Comparison of ENCODE assay signal across 8 cellular contexts in the genomic region with DNA sequence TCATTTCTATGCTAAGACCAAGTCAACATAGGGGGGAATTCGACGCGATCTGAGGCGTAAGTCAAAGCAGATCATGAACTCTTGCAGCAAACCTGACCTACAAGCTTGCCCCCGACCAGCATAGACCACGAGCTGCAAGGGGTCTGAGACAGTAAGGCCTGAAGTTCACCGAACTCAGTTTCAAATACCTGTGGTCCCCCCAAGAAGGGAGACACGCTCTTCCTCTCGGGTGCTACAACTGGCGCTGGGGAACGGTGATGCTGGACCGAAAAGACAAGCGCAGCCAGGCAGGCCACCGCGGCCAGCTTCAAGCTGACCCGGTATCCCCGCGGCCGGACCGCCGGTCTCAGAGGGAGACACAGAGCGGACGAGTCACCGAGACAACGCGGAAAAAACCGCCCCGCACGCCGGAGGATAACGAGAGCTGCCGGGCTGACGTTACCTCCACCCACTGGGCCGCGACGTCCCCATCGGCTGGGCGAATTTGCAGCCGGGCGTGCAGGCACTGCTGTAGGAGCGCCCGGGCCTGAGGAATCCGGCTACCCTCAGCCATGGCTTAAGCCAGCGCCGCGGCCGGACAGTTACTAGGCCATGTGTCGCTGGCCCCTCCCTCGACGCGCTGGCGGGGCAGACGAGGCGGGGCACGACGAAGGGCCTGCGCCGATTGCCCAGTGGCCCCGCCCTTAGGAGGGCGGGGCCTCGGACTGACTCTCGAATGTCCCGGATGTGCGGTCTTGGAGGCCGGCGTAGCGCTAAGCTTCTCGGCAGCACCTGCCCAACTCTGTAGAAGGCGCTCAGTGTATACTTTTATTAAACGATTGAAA. TPM values are rescaled to one million over a fixed set of nuclear protein-coding genes. Genes with fewer than 3 reads are reported as not detected.
DNase-seq lines count a peak whose midpoint lies in the region; ATAC-seq and TF ChIP-seq lines count a peak whose summit lies in the region.

A gene (minus strand): TSS at position 666 of the 824 bp plus-strand sequence. CDS start 113 bp downstream, at position 553.

- H3K79me1 ChIP-seq in IMR-90 (ENCODE audit: low read depth in 1 of 2, low read length in 2 of 2) = peaks cover 9% of the 10 kb centered on the region in 2 experiments; a peak in 3 of 4 replicates

- peak; percentile 81 for TF ChIP-seq POLR2A in IMR-90 (IDR thresholded peaks at IDR 0.05; ENCODE audit: low read depth, low read length)

- H3K79me2 ChIP-seq in OCI-LY7 (ENCODE audit: insufficient read depth, low read depth, low read length) = peaks cover 19% of the 10 kb centered on the region; the same call in 1 of the 2 replicates

- WGBS in IMR-90 (ENCODE audit: extremely low coverage in 2 of 2, insufficient read length in 1 of 2), 2 experiments = 1% methylated on average over 26 of the region's 70 CpGs; no CpG with 5 or more reads in 1 of the 2 experiments

- POLR2A ChIA-PET in IMR-90 (lab: Charles Lee; ENCODE audit: unreplicated experiment) (interaction anchor here (0.6 to 0.7 kb wide), 2 partner anchors 498 to 615 kb away, joined by 3 read pairs; no protein-coding TSS in a partner anchor), OCI-LY7 (lab: Charles Lee) (interaction anchor here (0.6 to 3.2 kb wide), 19 partner anchors 9 to 541 kb away, joined by 3 to 19 read pairs (median 4); a partner anchor contains a TSS)

- H3K4me3 ChIP-seq in IMR-90 (ENCODE audit: insufficient read depth, low read depth, low read length) = peak within 1 kb of the TSS; percentile 77
- peak within 1 kb of the TSS; percentile 81 for H3K4me3 ChIP-seq in OCI-LY7 (ENCODE audit: low read depth, low read length, poor library complexity, severe bottlenecking)
- H3K4me3 ChIP-seq in mucosa of descending colon = peak within 1 kb of the TSS; percentile 38

- peak; percentile 74 for DNase-seq in DMS 273 treated with DMSO at 0.1 percent for 48 hours (lab: John Stamatoyannopoulos, UW)
- peak; percentile 92 for DNase-seq in IMR-90
- peak; percentile 97 for DNase-seq in OCI-LY7 (ENCODE audit: low spot score)
- DNase-seq in activated T-cell treated with anti-CD3 and anti-CD28 coated beads for 4 hours = peak; percentile 90
- peak; percentile 77 for DNase-seq in epidermal melanocyte (ENCODE audit: insufficient read length, low spot score)
- DNase-seq in mucosa of descending colon = peak; percentile 95 to 98 (median 97)
- peak; percentile 85 for DNase-seq in stimulated activated CD8-positive, alpha-beta memory T cell treated with anti-CD3 and anti-CD28 coated beads, Interleukin-4, amount 100 ng/mL, for 24 hours (ENCODE audit: low read depth)

- H3K4ac ChIP-seq in IMR-90 (ENCODE audit: low read depth, low read length) = peak within 1 kb of the TSS; percentile 98

- H3K9me2 ChIP-seq in OCI-LY7 (ENCODE audit: insufficient read depth, low read length) = no peaks in the 10 kb centered on the region

- H3K27me3 ChIP-seq in IMR-90 (ENCODE audit: control insufficient read depth, insufficient read depth, low read length) = no peaks in the 10 kb centered on the region

- ATAC-seq in GM21528 (IDR thresholded peaks at IDR 0.05; ENCODE audit: low FRiP score, unreplicated experiment) = peak; percentile 99
- peak; percentile 99 for ATAC-seq in IMR-90 (ENCODE audit: low read depth)
- ATAC-seq in mucosa of descending colon = peak; percentile 100

- H3K9me1 ChIP-seq in IMR-90 (ENCODE audit: insufficient read depth, low read length) = no peaks in the 10 kb centered on the region

- H3K9ac ChIP-seq in IMR-90 (ENCODE audit: low read depth, low read length) = peak within 1 kb of the TSS; percentile 97

- dilution Hi-C loops in IMR-90 (cut with HindIII; ENCODE audit: low sequenced_read_pairs, unreplicated experiment) = no loop called here

- H4K8ac ChIP-seq in IMR-90 (ENCODE audit: low read depth in 2 of 2, low read length in 2 of 2) = peak within 1 kb of the TSS; percentile 90 to 97

- H2AK9ac ChIP-seq in IMR-90 (replicated peaks; ENCODE audit: low read depth, low read length, poor library complexity) = peak within 1 kb of the TSS; percentile 92

- TF ChIP-seq CTCF in IMR-90 (conservative IDR thresholded peaks at IDR 0.05; ENCODE audit: low read depth, low read length) = no peak
- peak; percentile 50 for TF ChIP-seq CTCF in OCI-LY7 (conservative IDR thresholded peaks at IDR 0.05; ENCODE audit: low read length)
- TF ChIP-seq CTCF in mucosa of descending colon (IDR thresholded peaks at IDR 0.05) = no peak

- H3K56ac ChIP-seq in IMR-90 (ENCODE audit: extremely low read depth, insufficient read depth, low read length) = peak within 1 kb of the TSS; percentile 96

- H3K23ac ChIP-seq in IMR-90 (ENCODE audit: low read depth, low read length) = peak within 1 kb of the TSS; percentile 100

- H2BK120ac ChIP-seq in IMR-90 (ENCODE audit: low read depth, low read length) = peak within 1 kb of the TSS; percentile 77

- H2AK5ac ChIP-seq in IMR-90 (ENCODE audit: low read depth, low read length) = peak within 1 kb of the TSS; percentile 83

- in situ Hi-C loops in IMR-90 (cut with MboI; ENCODE audit: low sequenced_read_pairs) = no loop called here

- H3K9me3 ChIP-seq in IMR-90 (ENCODE audit: control insufficient read depth, insufficient read depth, low read length) = no peaks in the 10 kb centered on the region
- H3K9me3 ChIP-seq in OCI-LY7 (ENCODE audit: low read length) = no peaks in the 10 kb centered on the region
- no peaks in the 10 kb centered on the region for H3K9me3 ChIP-seq in mucosa of descending colon

- intact Hi-C loops in IMR-90 (cut with micrococcal nuclease) = loop anchor here (5.0 kb wide), 1 partner anchor 1105 kb away; no protein-coding TSS in a partner anchor
- intact Hi-C loops in OCI-LY7 (cut with micrococcal nuclease; ENCODE audit: unreplicated experiment) = loop anchor here (1.0 to 5.0 kb wide), 4 partner anchors 37 to 745 kb away; a partner anchor contains a TSS
- intact Hi-C loops in mucosa of descending colon (cut with DNase I, micrococcal nuclease) = no loop called here

- peak within 1 kb of the TSS; percentile 99; the same call in 2 of the 3 replicates for H2BK15ac ChIP-seq in IMR-90 (ENCODE audit: low read depth, low read length)

- peak within 1 kb of the TSS; percentile 93 for H3K4me2 ChIP-seq in IMR-90 (ENCODE audit: low read depth, low read length)
- H3K4me2 ChIP-seq in OCI-LY7 (ENCODE audit: low read length) = peak within 1 kb of the TSS; percentile 83

- peak within 1 kb of the TSS; percentile 51 for H3K18ac ChIP-seq in IMR-90 (ENCODE audit: low read depth, low read length)

- peak within 1 kb of the TSS; percentile 99 for H3K14ac ChIP-seq in IMR-90 (replicated peaks; ENCODE audit: low read depth, low read length)

- H3K4me1 ChIP-seq in IMR-90 (ENCODE audit: control insufficient read depth, insufficient read depth, low read length) = peaks cover 2% of the 10 kb centered on the region; the same call in 1 of the 2 replicates
- peaks cover 17% of the 10 kb centered on the region for H3K4me1 ChIP-seq in OCI-LY7 (ENCODE audit: insufficient read depth, low read length, poor library complexity, severe bottlenecking)
- peaks cover 11% of the 10 kb centered on the region for H3K4me1 ChIP-seq in mucosa of descending colon (ENCODE audit: low read depth)

- H3K36me3 ChIP-seq in IMR-90 (ENCODE audit: control insufficient read depth, insufficient read depth, low read length) (peaks cover 1% of the 10 kb centered on the region; the same call in 1 of the 2 replicates), OCI-LY7 (ENCODE audit: insufficient read depth, low read length) (peaks cover 12% of the 10 kb centered on the region; the same call in 1 of the 2 replicates), mucosa of descending colon (ENCODE audit: low read depth) (no peaks in the 10 kb centered on the region)

- peak within 1 kb of the TSS; percentile 100 for H2AFZ ChIP-seq in IMR-90 (replicated peaks; ENCODE audit: low read length, poor library complexity)
- peak within 1 kb of the TSS; percentile 90 for H2AFZ ChIP-seq in OCI-LY7 (ENCODE audit: low read length)

- H4K5ac ChIP-seq in IMR-90 (ENCODE audit: low read depth, low read length) = peak within 1 kb of the TSS; percentile 68

- peak within 1 kb of the TSS; percentile 95 for H4K91ac ChIP-seq in IMR-90 (ENCODE audit: insufficient read depth, low read depth, low read length)

- H2BK5ac ChIP-seq in IMR-90 (ENCODE audit: low read depth, low read length, poor library complexity, severe bottlenecking) = peak within 1 kb of the TSS; percentile 93

- H2BK20ac ChIP-seq in IMR-90 (ENCODE audit: low read depth, low read length) = peak within 1 kb of the TSS; percentile 65

- peak within 1 kb of the TSS; percentile 97 for H3K27ac ChIP-seq in IMR-90 (ENCODE audit: insufficient read depth, low read length)
- peak within 1 kb of the TSS; percentile 56 for H3K27ac ChIP-seq in OCI-LY7 (ENCODE audit: low read depth, low read length, poor library complexity, severe bottlenecking)

- H4K20me1 ChIP-seq in IMR-90 (ENCODE audit: insufficient read depth, low read length) (no peaks in the 10 kb centered on the region), OCI-LY7 (ENCODE audit: insufficient read depth, low read length) (no peaks in the 10 kb centered on the region)

- BruUV-seq in IMR-90 (replicated peaks; lab: Mats Ljungman, UMichigan) = TSS peak; percentile 60
- TSS peak; percentile 80 for BruUV-seq in OCI-LY7 (replicated peaks; lab: Mats Ljungman, UMichigan)

- TF ChIP-seq RAD21 in IMR-90 (IDR thresholded peaks at IDR 0.05; ENCODE audit: low read length) = no peak

- CTCF ChIA-PET in IMR-90 (lab: Yijun Ruan, JAX) (interaction anchor here (0.5 kb wide), 1 partner anchor 44 kb away, joined by 3 read pairs; no protein-coding TSS in a partner anchor), OCI-LY7 (lab: Charles Lee; ENCODE audit: unreplicated experiment) (interaction anchor here (1.3 kb wide), 1 partner anchor 36 kb away, joined by 5 read pairs; a partner anchor contains a TSS)

TF ChIP-seq in IMR-90, 13 proteins besides CTCF, POLR2A, EP300 and RAD21 (continues in another document):
- 0 out of 2 replicates have a peak, but pooled peaks have one; percentile 14 for TF ChIP-seq BHLHE40 (IDR thresholded peaks at IDR 0.05; ENCODE audit: low read depth, low read length)
- no peak for TF ChIP-seq SMC3 (IDR thresholded peaks at IDR 0.05; ENCODE audit: low read depth, low read length)
- peak; percentile 94; the same call in 1 of the 2 replicates for TF ChIP-seq MAZ (IDR thresholded peaks at IDR 0.05; ENCODE audit: borderline replicate concordance, low read depth, low read length)
- no peak for TF ChIP-seq RFX5 (IDR thresholded peaks at IDR 0.05; ENCODE audit: low read depth, low read length)
- TF ChIP-seq FOS (IDR thresholded peaks at IDR 0.05; ENCODE audit: low read depth, low read length) = no peak
- no peak for TF ChIP-seq NFE2L2 (IDR thresholded peaks at IDR 0.05; ENCODE audit: low read depth, low read length)
- TF ChIP-seq CHD1 (IDR thresholded peaks at IDR 0.05; ENCODE audit: low read depth, low read length) = 0 out of 2 replicates have a peak, but pooled peaks have one; percentile 73
- no peak for TF ChIP-seq MAFK (IDR thresholded peaks at IDR 0.05; ENCODE audit: low read depth, low read length)

RNA-seq across cellular contexts. Expression of the gene that starts here (rescaled TPM):
- total RNA-seq in IMR-90 (2012; rRNA removed) = 24.9 and 46.1 TPM in 2 replicates
- polyA plus RNA-seq in IMR-90 (2012; rRNA removed) = 13.4 and 16.9 TPM in 2 replicates
- polyA plus RNA-seq in IMR-90 (2012; cell fraction: cytosol; rRNA removed) = 8.7 and 16.7 TPM in 2 replicates
- polyA plus RNA-seq in IMR-90 (2012; cell fraction: nucleus; rRNA removed; ENCODE audit: low replicate concordance) = 5.2 and 8.1 TPM in 2 replicates
- 48.9 and 61.4 TPM in 2 replicates for total RNA-seq in OCI-LY7 (2014; rRNA removed; shearing (Covaris generic))
- total RNA-seq in OCI-LY7 (2022) = 29.2 and 32.6 TPM in 2 replicates
- 10 to 100 TPM; 11.3 to 14.6 (median 13.4) TPM for total RNA-seq in mucosa of descending colon

Comparison
In these comparisons a context has a peak if more than half of its experiments do, and no peak if none do; other contexts are left out.
1. Peak in every context shown above with its lines: DNase-seq, ATAC-seq, H3K4me3 ChIP-seq and H3K27ac ChIP-seq.
2. intact Hi-C loops: an anchor here in IMR-90 (5.0 kb wide) and OCI-LY7 (1.0 to 5.0 kb wide); none called in mucosa of descending colon.